9 cellular contexts compared by ENCODE assay signal in genomic region chr11:22828373-22828772, GRCh38. TPM values are rescaled to one million over a fixed set of nuclear protein-coding genes. Genes with fewer than 3 reads are reported as not detected.
DNase-seq lines count a peak whose midpoint lies in the region; ATAC-seq and TF ChIP-seq lines count a peak whose summit lies in the region.
"Had no signal": no experiment of that assay in that cellular context is flagged by ENCODE, and none has a peak within 500 bp of the region (broad histone marks: within the 10 kb centered on the region; RNA-seq: fewer than 3 reads in every experiment).

No MANE protein-coding gene starts in this region.

- no peak for TF ChIP-seq POLR2A in gastrocnemius medialis (IDR thresholded peaks at IDR 0.05)

- H3K79me2 ChIP-seq in PC-3 (ENCODE audit: low read length), result peaks cover 13% of the 10 kb centered on the region

- no peaks in the 10 kb centered on the region for H4K20me1 ChIP-seq in PC-3 (ENCODE audit: low read length)

- POLR2A ChIA-PET in PC-3 (lab: Charles Lee; ENCODE audit: unreplicated experiment), result no interaction called here

- H3K4me3 ChIP-seq in PC-3 (ENCODE audit: low read length) (peak overlapping the region; percentile 93), dorsolateral prefrontal cortex (peak overlapping the region in 58 of 59 donors; percentile 64 to 100 (median 93)), gastrocnemius medialis (peak overlapping the region in 3 of 4 donors; percentile 78 to 92 (median 91))

- H3K4me1 ChIP-seq in PC-3 (ENCODE audit: insufficient read depth, low read length) (peaks cover 11% of the 10 kb centered on the region), gastrocnemius medialis (peaks cover 4 to 6% of the 10 kb centered on the region in 2 donors)

- H2AFZ ChIP-seq in PC-3 (ENCODE audit: low read length), result peak overlapping the region; percentile 84

- no peaks in the 10 kb centered on the region for H3F3A ChIP-seq in PC-3 (ENCODE audit: low read length, unreplicated experiment)

- no peaks in the 10 kb centered on the region for H3K9me2 ChIP-seq in PC-3 (replicated peaks; ENCODE audit: low read length)

- H3K27me3 ChIP-seq in PC-3 (ENCODE audit: low read length), result no peaks in the 10 kb centered on the region
- no peaks in the 10 kb centered on the region for H3K27me3 ChIP-seq in dorsolateral prefrontal cortex
- no peaks in the 10 kb centered on the region for H3K27me3 ChIP-seq in gastrocnemius medialis

- in situ Hi-C loops in gastrocnemius medialis (cut with MboI; ENCODE audit: low sequenced_read_pairs in 4 of 4), result no loop called here

- no peak for TF ChIP-seq CTCF in PC-3 (conservative IDR thresholded peaks at IDR 0.05; ENCODE audit: low read depth, low read length)
- TF ChIP-seq CTCF in dorsolateral prefrontal cortex (IDR thresholded peaks at IDR 0.05 in 54 of 56, conservative IDR thresholded peaks at IDR 0.05 in 2 of 56; ENCODE audit: low read depth in 1 of 56, partially characterized antibody in 56 of 56), result no peak
- TF ChIP-seq CTCF in gastrocnemius medialis (IDR thresholded peaks at IDR 0.05 in 4 of 5, conservative IDR thresholded peaks at IDR 0.05 in 1 of 5), result no peak

- peak overlapping the region; percentile 89 for H3K4me2 ChIP-seq in PC-3 (ENCODE audit: low read length)

- no peak for ATAC-seq in PC-3
- no peak for ATAC-seq in gastrocnemius medialis
- no peak for ATAC-seq in GM18502 (IDR thresholded peaks at IDR 0.05; ENCODE audit: poor library complexity, unreplicated experiment)

- peak overlapping the region; percentile 72 for H3K9ac ChIP-seq in PC-3 (ENCODE audit: low read length)

- DNase-seq in NCI-H446 treated with DMSO at 0.1 percent for 48 hours (lab: John Stamatoyannopoulos, UW), result peak; percentile 11
- no peak for DNase-seq in NCI-H446 (lab: John Stamatoyannopoulos, UW)
- DNase-seq in PC-3, result no peak
- DNase-seq in dorsolateral prefrontal cortex, result no peak
- no peak for DNase-seq in gastrocnemius medialis
- DNase-seq in GDM1 (lab: John Stamatoyannopoulos, UW), result no peak
- no peak for DNase-seq in nucleus accumbens (lab: John Stamatoyannopoulos, UW)

- intact Hi-C loops in PC-3 (cut with micrococcal nuclease) (no loop called here), dorsolateral prefrontal cortex (cut with DNase I) (loop anchor here in 1 of 2 donors (5.0 kb wide), 2 partner anchors 36 to 201 kb away; partner anchors contain the start of gene FANCF), gastrocnemius medialis (cut with DNase I; ENCODE audit: low total_unique reads) (loop anchor here (5.0 to 10.0 kb wide), 2 partner anchors 164 to 201 kb away; partner anchors contain the start of genes FANCF and GAS2)

- H3K27ac ChIP-seq in PC-3 (ENCODE audit: low read length) (no peak overlapping the region), dorsolateral prefrontal cortex (peak overlapping the region in 1 of 59 donors; percentile 83), gastrocnemius medialis (no peak overlapping the region)

- no peaks in the 10 kb centered on the region; the same call in 1 of the 2 replicates for H3K36me3 ChIP-seq in PC-3 (ENCODE audit: low read depth, low read length)
- H3K36me3 ChIP-seq in gastrocnemius medialis, result peaks cover 0 to 27% of the 10 kb centered on the region in 2 donors

- CTCF ChIA-PET in PC-3 (lab: Charles Lee), result interaction anchor here (0.6 kb wide), 1 partner anchor 676 kb away, joined by 5 read pairs; no protein-coding TSS in a partner anchor

- BruUV-seq in PC-3 (replicated peaks; lab: Mats Ljungman, UMichigan), result no TSS peak

- H3K9me3 ChIP-seq in PC-3 (ENCODE audit: low read length) (no peaks in the 10 kb centered on the region), gastrocnemius medialis (no peaks in the 10 kb centered on the region)

RNA-seq across cellular contexts. Expression of gene SVIP, which starts 1.2 kb away (rescaled TPM):
- total RNA-seq in PC-3 (2014; rRNA removed), result 7.4 and 9.5 TPM in 2 replicates
- total RNA-seq in dorsolateral prefrontal cortex, result 10 to 100 TPM; 24.9 to 78.0 (median 51.0) TPM
- 10 to 100 TPM; 10.2 to 22.0 (median 14.6) TPM for total RNA-seq in gastrocnemius medialis

RNA-seq across cellular contexts. Expression of gene CCDC179, which starts 31.9 kb away (rescaled TPM):
- not detected in 2 replicates for total RNA-seq in PC-3 (2014; rRNA removed)
- total RNA-seq in dorsolateral prefrontal cortex, result not detected
- total RNA-seq in gastrocnemius medialis, result not detected
- total RNA-seq: T-helper 1 cell treated with Interleukin-12 subunit alpha and Interleukin-12 subunit beta and Interleukin-4 antibody, amounts not matched to agents 30 ng/mL and 1 ng/mL, for 36 hours had no signal
